In genomic region chr10:109996225-109996624, GRCh38 we compare ENCODE assay signal across 8 cellular contexts. TPM values are rescaled to one million over a fixed set of nuclear protein-coding genes. Genes with fewer than 3 reads are reported as not detected.
DNase-seq lines count a peak whose midpoint lies in the region; ATAC-seq, FAIRE-seq and TF ChIP-seq lines count a peak whose summit lies in the region.
"Had no signal": no experiment of that assay in that cellular context is flagged by ENCODE, and none has a peak within 500 bp of the region (broad histone marks: within the 10 kb centered on the region; RNA-seq: fewer than 3 reads in every experiment).

No MANE protein-coding gene starts in this region.

- no peak overlapping the region for H3K27ac Mint-ChIP-seq in astrocyte (ENCODE audit: unreplicated experiment)
- peak overlapping the region; percentile 63 for H3K27ac Mint-ChIP-seq in stimulated activated naive B cell treated with anti-CD40 and anti-IgM and Interleukin-4, amounts not matched to agents 10 μg/mL and 1 μg/mL and 100 μg/mL, for 72 hours

- no peak overlapping the region for H3K9ac ChIP-seq in astrocyte (ENCODE audit: low read length)

- H3K27ac ChIP-seq in astrocyte (ENCODE audit: low read depth, low read length) = no peak overlapping the region

- no peak for TF ChIP-seq CTCF in astrocyte (IDR thresholded peaks at IDR 0.05; ENCODE audit: insufficient read depth, low read depth, low read length)

- ATAC-seq in GM19452 (IDR thresholded peaks at IDR 0.05; ENCODE audit: unreplicated experiment) = peak; percentile 78
- peak; percentile 84 for ATAC-seq in HG03175 (IDR thresholded peaks at IDR 0.05; ENCODE audit: unreplicated experiment)
- peak; percentile 78 to 84 for ATAC-seq in stimulated activated naive B cell treated with anti-CD40 and anti-IgM and Interleukin-4, amounts not matched to agents 10 μg/mL and 1 μg/mL and 100 μg/mL, for 72 hours (replicated peaks)
- ATAC-seq in HG02970 (IDR thresholded peaks at IDR 0.05; ENCODE audit: low FRiP score, unreplicated experiment) = no peak
- ATAC-seq in GM19324 (IDR thresholded peaks at IDR 0.05; ENCODE audit: low FRiP score, unreplicated experiment) = no peak

- no peaks in the 10 kb centered on the region for H3K27me3 ChIP-seq in astrocyte (ENCODE audit: insufficient read depth, low read length)

- DNase-seq in astrocyte (ENCODE audit: low read depth) = no peak
- DNase-seq in stimulated activated naive B cell treated with anti-CD40 and anti-IgM and Interleukin-4, amounts not matched to agents 10 μg/mL and 1 μg/mL and 100 μg/mL, for 72 hours = no peak
- DNase-seq in NCI-H1930 (lab: John Stamatoyannopoulos, UW) = no peak
- DNase-seq: foreskin melanocyte had no signal

- peak overlapping the region; percentile 21 for H3K4me2 ChIP-seq in astrocyte (ENCODE audit: low read length)

- H3K9me3 ChIP-seq in astrocyte (ENCODE audit: insufficient read depth, low read depth, low read length) = no peaks in the 10 kb centered on the region

- H3K4me3 ChIP-seq in astrocyte (ENCODE audit: insufficient read depth, low read depth, low read length) = no peak overlapping the region

- H3K27me3 Mint-ChIP-seq in astrocyte (ENCODE audit: low read depth, unreplicated experiment) = no peaks in the 10 kb centered on the region
- H3K27me3 Mint-ChIP-seq in stimulated activated naive B cell treated with anti-CD40 and anti-IgM and Interleukin-4, amounts not matched to agents 10 μg/mL and 1 μg/mL and 100 μg/mL, for 72 hours = no peaks in the 10 kb centered on the region

- no peak overlapping the region for H2AFZ ChIP-seq in astrocyte (ENCODE audit: low read depth, low read length)

- H3K4me1 ChIP-seq in astrocyte (ENCODE audit: insufficient read depth, low read length) = peaks cover 14% of the 10 kb centered on the region

- H4K20me1 ChIP-seq in astrocyte (ENCODE audit: insufficient read depth, low read length) = no peaks in the 10 kb centered on the region

- H3K36me3 Mint-ChIP-seq in astrocyte (ENCODE audit: low read depth, unreplicated experiment) = peaks cover 4% of the 10 kb centered on the region
- H3K36me3 Mint-ChIP-seq in stimulated activated naive B cell treated with anti-CD40 and anti-IgM and Interleukin-4, amounts not matched to agents 10 μg/mL and 1 μg/mL and 100 μg/mL, for 72 hours = no peaks in the 10 kb centered on the region

- no peaks in the 10 kb centered on the region for H3K9me3 Mint-ChIP-seq in astrocyte (ENCODE audit: unreplicated experiment)
- H3K9me3 Mint-ChIP-seq in stimulated activated naive B cell treated with anti-CD40 and anti-IgM and Interleukin-4, amounts not matched to agents 10 μg/mL and 1 μg/mL and 100 μg/mL, for 72 hours = peaks cover 0 to 3% of the 10 kb centered on the region in 2 donors

- FAIRE-seq in astrocyte (lab: Jason Lieb, UNC) = no peak

- no peak overlapping the region for H3K4me3 Mint-ChIP-seq in astrocyte (ENCODE audit: unreplicated experiment)
- peak overlapping the region; percentile 42 to 45 for H3K4me3 Mint-ChIP-seq in stimulated activated naive B cell treated with anti-CD40 and anti-IgM and Interleukin-4, amounts not matched to agents 10 μg/mL and 1 μg/mL and 100 μg/mL, for 72 hours

- H3K4me1 Mint-ChIP-seq in astrocyte (ENCODE audit: low read depth, unreplicated experiment) = peaks cover 20% of the 10 kb centered on the region
- H3K4me1 Mint-ChIP-seq in stimulated activated naive B cell treated with anti-CD40 and anti-IgM and Interleukin-4, amounts not matched to agents 10 μg/mL and 1 μg/mL and 100 μg/mL, for 72 hours = peaks cover 30 to 48% of the 10 kb centered on the region in 2 donors

- H3K79me2 ChIP-seq in astrocyte (ENCODE audit: insufficient read depth, low read length) = no peaks in the 10 kb centered on the region

- H3K36me3 ChIP-seq in astrocyte (ENCODE audit: insufficient read depth, low read length) = no peaks in the 10 kb centered on the region

RNA-seq across cellular contexts. Expression of gene ADD3, which starts 11.6 kb away (rescaled TPM):
- 127 and 148 TPM in 2 replicates for total RNA-seq in astrocyte

Comparison
In these comparisons a context has a peak if more than half of its experiments do, and no peak if none do; other contexts are left out.
1. ATAC-seq: peak in GM19452 (single experiment), HG03175 (single experiment) and stimulated activated naive B cell treated with anti-CD40 and anti-IgM and Interleukin-4, amounts not matched to agents 10 μg/mL and 1 μg/mL and 100 μg/mL, for 72 hours (2 of 2); none in HG02970 (single experiment) and GM19324 (single experiment).